In the genomic region with DNA sequence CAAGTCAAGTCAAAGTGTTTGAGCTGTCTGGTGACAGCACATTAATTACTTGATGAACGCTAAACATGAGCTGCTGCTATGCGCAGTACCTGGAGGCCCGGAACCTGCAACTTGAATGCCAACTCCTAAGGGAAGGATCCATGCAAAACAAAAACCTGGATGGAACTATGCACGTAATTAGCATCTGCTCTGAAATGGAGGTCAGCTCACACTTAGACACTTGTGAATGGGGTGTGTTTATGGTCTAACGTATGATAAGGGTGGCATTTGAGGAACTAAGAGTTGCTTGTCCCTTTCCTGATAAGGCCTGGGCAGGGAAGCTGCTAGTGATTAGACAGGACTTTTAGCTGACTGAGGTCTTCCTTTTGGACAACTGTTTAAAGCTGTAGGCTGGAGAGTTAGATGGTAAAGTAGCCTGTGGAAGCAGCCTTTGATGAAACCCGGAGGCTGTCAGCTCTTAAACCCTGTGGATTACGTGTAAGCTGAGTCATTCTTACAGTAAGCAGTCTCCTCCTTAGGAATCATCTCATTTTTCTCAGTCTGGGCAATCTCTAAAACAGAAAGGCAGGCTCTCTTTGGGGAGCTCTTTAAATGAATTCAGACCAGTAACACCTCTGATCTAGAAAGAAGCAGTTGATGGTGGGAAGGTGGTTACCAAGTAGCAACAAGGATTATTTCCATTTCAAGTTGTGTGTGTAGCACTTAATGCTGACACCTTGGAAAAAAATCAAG, we compare ENCODE assay signal across 1 cellular context.
TF ChIP-seq lines count a peak whose summit lies in the region.

No MANE protein-coding gene starts in this region.

TF ChIP-seq in K562, 482 proteins besides CTCF, POLR2A, EP300 and RAD21 (continued from another document and continues in another):
- TF ChIP-seq GMEB1 (CRISPR knock-in tag; IDR thresholded peaks at IDR 0.05): 0 out of 2 replicates have a peak, but pooled peaks have one; percentile 28
- TF ChIP-seq ZNF512 (tag; IDR thresholded peaks at IDR 0.05): no peak
- peak in 1 of 2 experiments; percentile 86; a peak in 2 of 4 replicates for TF ChIP-seq MLLT1 (IDR thresholded peaks at IDR 0.05)
- TF ChIP-seq ARID3B (CRISPR knock-in tag; IDR thresholded peaks at IDR 0.05; ENCODE audit: borderline replicate concordance): no peak
- TF ChIP-seq CBX1 (IDR thresholded peaks at IDR 0.05; ENCODE audit: low read depth): no peak
- TF ChIP-seq SIRT6 (IDR thresholded peaks at IDR 0.05; ENCODE audit: low read depth, low read length): no peak
- TF ChIP-seq DIDO1 (tag; IDR thresholded peaks at IDR 0.05; ENCODE audit: low read depth): no peak
- TF ChIP-seq, protein P1, sequence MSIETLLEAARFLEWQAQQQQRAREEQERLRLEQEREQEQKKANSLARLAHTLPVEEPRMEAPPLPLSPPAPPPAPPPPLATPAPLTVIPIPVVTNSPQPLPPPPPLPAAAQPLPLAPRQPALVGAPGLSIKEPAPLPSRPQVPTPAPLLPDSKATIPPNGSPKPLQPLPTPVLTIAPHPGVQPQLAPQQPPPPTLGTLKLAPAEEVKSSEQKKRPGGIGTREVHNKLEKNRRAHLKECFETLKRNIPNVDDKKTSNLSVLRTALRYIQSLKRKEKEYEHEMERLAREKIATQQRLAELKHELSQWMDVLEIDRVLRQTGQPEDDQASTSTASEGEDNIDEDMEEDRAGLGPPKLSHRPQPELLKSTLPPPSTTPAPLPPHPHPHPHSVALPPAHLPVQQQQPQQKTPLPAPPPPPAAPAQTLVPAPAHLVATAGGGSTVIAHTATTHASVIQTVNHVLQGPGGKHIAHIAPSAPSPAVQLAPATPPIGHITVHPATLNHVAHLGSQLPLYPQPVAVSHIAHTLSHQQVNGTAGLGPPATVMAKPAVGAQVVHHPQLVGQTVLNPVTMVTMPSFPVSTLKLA (conservative IDR thresholded peaks at IDR 0.05): peak; percentile 42 to 54; a peak in 1 of 4 replicates
- no peak for TF ChIP-seq YBX1 (IDR thresholded peaks at IDR 0.05)
- no peak for TF ChIP-seq RFX5 (IDR thresholded peaks at IDR 0.05; ENCODE audit: low read depth, low read length)
- TF ChIP-seq RFX7 (CRISPR knock-in tag; IDR thresholded peaks at IDR 0.05): no peak
- TF ChIP-seq HMG20A (CRISPR knock-in tag; conservative IDR thresholded peaks at IDR 0.05): no peak
- TF ChIP-seq BCL6 (CRISPR knock-in tag; IDR thresholded peaks at IDR 0.05): peak; percentile 61; the same call in 1 of the 2 replicates
- peak; percentile 97 for TF ChIP-seq RNF2 (IDR thresholded peaks at IDR 0.05)
- peak; percentile 73 for TF ChIP-seq ATF7 (IDR thresholded peaks at IDR 0.05)
- TF ChIP-seq, protein P2, sequence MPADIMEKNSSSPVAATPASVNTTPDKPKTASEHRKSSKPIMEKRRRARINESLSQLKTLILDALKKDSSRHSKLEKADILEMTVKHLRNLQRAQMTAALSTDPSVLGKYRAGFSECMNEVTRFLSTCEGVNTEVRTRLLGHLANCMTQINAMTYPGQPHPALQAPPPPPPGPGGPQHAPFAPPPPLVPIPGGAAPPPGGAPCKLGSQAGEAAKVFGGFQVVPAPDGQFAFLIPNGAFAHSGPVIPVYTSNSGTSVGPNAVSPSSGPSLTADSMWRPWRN (IDR thresholded peaks at IDR 0.05; ENCODE audit: low read depth): peak; percentile 96
- peak; percentile 87 for TF ChIP-seq ZEB2 (IDR thresholded peaks at IDR 0.05)
- TF ChIP-seq CREB1 (IDR thresholded peaks at IDR 0.05): peak; percentile 81
- peak; percentile 26; the same call in 1 of the 2 replicates for TF ChIP-seq CREB1 (CRISPR knock-in tag; IDR thresholded peaks at IDR 0.05)
- TF ChIP-seq FOXJ3 (CRISPR knock-in tag; IDR thresholded peaks at IDR 0.05): no peak
- TF ChIP-seq, protein P3, sequence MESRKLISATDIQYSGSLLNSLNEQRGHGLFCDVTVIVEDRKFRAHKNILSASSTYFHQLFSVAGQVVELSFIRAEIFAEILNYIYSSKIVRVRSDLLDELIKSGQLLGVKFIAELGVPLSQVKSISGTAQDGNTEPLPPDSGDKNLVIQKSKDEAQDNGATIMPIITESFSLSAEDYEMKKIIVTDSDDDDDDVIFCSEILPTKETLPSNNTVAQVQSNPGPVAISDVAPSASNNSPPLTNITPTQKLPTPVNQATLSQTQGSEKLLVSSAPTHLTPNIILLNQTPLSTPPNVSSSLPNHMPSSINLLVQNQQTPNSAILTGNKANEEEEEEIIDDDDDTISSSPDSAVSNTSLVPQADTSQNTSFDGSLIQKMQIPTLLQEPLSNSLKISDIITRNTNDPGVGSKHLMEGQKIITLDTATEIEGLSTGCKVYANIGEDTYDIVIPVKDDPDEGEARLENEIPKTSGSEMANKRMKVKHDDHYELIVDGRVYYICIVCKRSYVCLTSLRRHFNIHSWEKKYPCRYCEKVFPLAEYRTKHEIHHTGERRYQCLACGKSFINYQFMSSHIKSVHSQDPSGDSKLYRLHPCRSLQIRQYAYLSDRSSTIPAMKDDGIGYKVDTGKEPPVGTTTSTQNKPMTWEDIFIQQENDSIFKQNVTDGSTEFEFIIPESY (CRISPR knock-in tag; IDR thresholded peaks at IDR 0.05): no peak
- peak; percentile 85 for TF ChIP-seq ZNF197 (CRISPR knock-in tag; IDR thresholded peaks at IDR 0.05; ENCODE audit: low read depth)
- peak; percentile 71; the same call in 1 of the 2 replicates for TF ChIP-seq CREB3 (tag; conservative IDR thresholded peaks at IDR 0.05; ENCODE audit: low read depth)
- TF ChIP-seq NR3C1 (CRISPR knock-in tag; IDR thresholded peaks at IDR 0.05): no peak
- TF ChIP-seq, protein P4, sequence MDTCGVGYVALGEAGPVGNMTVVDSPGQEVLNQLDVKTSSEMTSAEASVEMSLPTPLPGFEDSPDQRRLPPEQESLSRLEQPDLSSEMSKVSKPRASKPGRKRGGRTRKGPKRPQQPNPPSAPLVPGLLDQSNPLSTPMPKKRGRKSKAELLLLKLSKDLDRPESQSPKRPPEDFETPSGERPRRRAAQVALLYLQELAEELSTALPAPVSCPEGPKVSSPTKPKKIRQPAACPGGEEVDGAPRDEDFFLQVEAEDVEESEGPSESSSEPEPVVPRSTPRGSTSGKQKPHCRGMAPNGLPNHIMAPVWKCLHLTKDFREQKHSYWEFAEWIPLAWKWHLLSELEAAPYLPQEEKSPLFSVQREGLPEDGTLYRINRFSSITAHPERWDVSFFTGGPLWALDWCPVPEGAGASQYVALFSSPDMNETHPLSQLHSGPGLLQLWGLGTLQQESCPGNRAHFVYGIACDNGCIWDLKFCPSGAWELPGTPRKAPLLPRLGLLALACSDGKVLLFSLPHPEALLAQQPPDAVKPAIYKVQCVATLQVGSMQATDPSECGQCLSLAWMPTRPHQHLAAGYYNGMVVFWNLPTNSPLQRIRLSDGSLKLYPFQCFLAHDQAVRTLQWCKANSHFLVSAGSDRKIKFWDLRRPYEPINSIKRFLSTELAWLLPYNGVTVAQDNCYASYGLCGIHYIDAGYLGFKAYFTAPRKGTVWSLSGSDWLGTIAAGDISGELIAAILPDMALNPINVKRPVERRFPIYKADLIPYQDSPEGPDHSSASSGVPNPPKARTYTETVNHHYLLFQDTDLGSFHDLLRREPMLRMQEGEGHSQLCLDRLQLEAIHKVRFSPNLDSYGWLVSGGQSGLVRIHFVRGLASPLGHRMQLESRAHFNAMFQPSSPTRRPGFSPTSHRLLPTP (IDR thresholded peaks at IDR 0.05; ENCODE audit: borderline replicate concordance, extremely low read depth, insufficient read length): no peak
- TF ChIP-seq ZBTB43 (CRISPR knock-in tag; IDR thresholded peaks at IDR 0.05): 0 out of 2 replicates have a peak, but pooled peaks have one; percentile 73
- TF ChIP-seq NRF1 (conservative IDR thresholded peaks at IDR 0.05 in 1 of 2, IDR thresholded peaks at IDR 0.05 in 1 of 2): peak; percentile 66 to 68
- TF ChIP-seq CBX8 (IDR thresholded peaks at IDR 0.05; ENCODE audit: borderline replicate concordance, extremely low read depth, low read depth, low read length, poor library complexity, severe bottlenecking): no peak
- TF ChIP-seq CBX3 (IDR thresholded peaks at IDR 0.05; ENCODE audit: borderline replicate concordance in 1 of 2, low read length in 2 of 2): peak in 1 of 2 experiments; percentile 46; a peak in 1 of 3 replicates
- TF ChIP-seq CHD1 (IDR thresholded peaks at IDR 0.05; ENCODE audit: low read length): peak; percentile 7
- TF ChIP-seq MEF2A (IDR thresholded peaks at IDR 0.05; ENCODE audit: control insufficient read depth, low read depth, low read length): 0 out of 2 replicates have a peak, but pooled peaks have one; percentile 16
- no peak for TF ChIP-seq RBM22 (IDR thresholded peaks at IDR 0.05; ENCODE audit: low read depth, low read length, poor library complexity, severe bottlenecking)
- TF ChIP-seq POLR2H (tag; IDR thresholded peaks at IDR 0.05; ENCODE audit: low read depth): no peak
- 0 out of 2 replicates have a peak, but pooled peaks have one; percentile 76 for TF ChIP-seq FOXP1 (CRISPR knock-in tag; IDR thresholded peaks at IDR 0.05)
- TF ChIP-seq ZKSCAN1 (IDR thresholded peaks at IDR 0.05; ENCODE audit: low read depth, low read length): peak; percentile 77; the same call in 1 of the 2 replicates
- TF ChIP-seq C11orf30 (IDR thresholded peaks at IDR 0.05; ENCODE audit: low read depth): peak; percentile 93
- no peak for TF ChIP-seq ZNF121 (CRISPR knock-in tag; conservative IDR thresholded peaks at IDR 0.05)
